3 cellular contexts compared by ENCODE assay signal in genomic region chr1:19080715-19081114, GRCh38.
TF ChIP-seq lines count a peak whose summit lies in the region.

No MANE protein-coding gene starts in this region.

TF ChIP-seq in SK-N-SH treated with all-trans-retinoic acid at 6 μM for 48 hours, 23 proteins besides CTCF, POLR2A, EP300 and RAD21 (continued from another document and continues in another):
- no peak for TF ChIP-seq CREB5 (CRISPR knock-in tag; IDR thresholded peaks at IDR 0.05; ENCODE audit: low read depth)
- no peak for TF ChIP-seq OSR1 (CRISPR knock-in tag; IDR thresholded peaks at IDR 0.05)
- TF ChIP-seq ZC3H10 (CRISPR knock-in tag; IDR thresholded peaks at IDR 0.05) = no peak
- no peak for TF ChIP-seq PPARA (CRISPR knock-in tag; IDR thresholded peaks at IDR 0.05; ENCODE audit: borderline replicate concordance)
- no peak for TF ChIP-seq GLIS3 (CRISPR knock-in tag; IDR thresholded peaks at IDR 0.05)
- TF ChIP-seq PATZ1 (CRISPR knock-in tag; IDR thresholded peaks at IDR 0.05; ENCODE audit: borderline replicate concordance) = no peak
- TF ChIP-seq ZFP3 (CRISPR knock-in tag; IDR thresholded peaks at IDR 0.05) = no peak
- TF ChIP-seq POU6F1 (CRISPR knock-in tag; IDR thresholded peaks at IDR 0.05; ENCODE audit: borderline replicate concordance, low read depth) = no peak
- no peak for TF ChIP-seq TOX (CRISPR knock-in tag; IDR thresholded peaks at IDR 0.05; ENCODE audit: borderline replicate concordance)
- TF ChIP-seq ZFP30 (CRISPR knock-in tag; IDR thresholded peaks at IDR 0.05) = no peak
- TF ChIP-seq ESRRG (CRISPR knock-in tag; IDR thresholded peaks at IDR 0.05) = no peak
- TF ChIP-seq ZNF8 (CRISPR knock-in tag; IDR thresholded peaks at IDR 0.05) = no peak

TF ChIP-seq in SK-N-SH, 30 proteins besides CTCF, POLR2A, EP300 and RAD21 (continued from another document):
- TF ChIP-seq IRF3 (IDR thresholded peaks at IDR 0.05; ENCODE audit: low read depth, low read length) (no peak), JUND (IDR thresholded peaks at IDR 0.05) (no peak), MEF2A (IDR thresholded peaks at IDR 0.05; ENCODE audit: borderline replicate concordance, low read depth) (no peak), POLR2AphosphoS5 (IDR thresholded peaks at IDR 0.05; ENCODE audit: low read depth, low read length) (no peak), SIN3A (IDR thresholded peaks at IDR 0.05; ENCODE audit: borderline replicate concordance, low read depth, low read length) (no peak), GABPA (IDR thresholded peaks at IDR 0.05; ENCODE audit: low read depth) (no peak)
TF ChIP-seq in SK-N-SH: peak in this region for 0.

TF ChIP-seq in K562, 482 proteins besides CTCF, POLR2A, EP300 and RAD21 (continued from another document):
- TF ChIP-seq ATF6 (CRISPR knock-in tag; IDR thresholded peaks at IDR 0.05) = 0 out of 2 replicates have a peak, but pooled peaks have one; percentile 11
- TF ChIP-seq ZNF584 (CRISPR knock-in tag; IDR thresholded peaks at IDR 0.05; ENCODE audit: low read depth) = peak; percentile 84; the same call in 1 of the 2 replicates
- TF ChIP-seq ZNF133 (CRISPR knock-in tag; IDR thresholded peaks at IDR 0.05) = no peak
